21 cellular contexts compared by ENCODE assay signal in genomic region chr5:144880513-144880912, GRCh38.
"Had no signal": no experiment of that assay in that cellular context is flagged by ENCODE, and none has a peak within 500 bp of the region (broad histone marks: within the 10 kb centered on the region; RNA-seq: fewer than 3 reads in every experiment).

No MANE protein-coding gene starts in this region.

- H3K36me3 Mint-ChIP-seq: mesothelial cell of epicardium, naive B cell had no signal

- H3K36me3 ChIP-seq: esophagus muscularis mucosa, gastrocnemius medialis, heart right ventricle, left lung, lower lobe of right lung had no signal

- H3K9me3 Mint-ChIP-seq: mesothelial cell of epicardium had no signal

- H3K27ac Mint-ChIP-seq: mesothelial cell of epicardium, naive B cell had no signal

- H3K4me3 Mint-ChIP-seq: mesothelial cell of epicardium, naive B cell had no signal

- ATAC-seq: gastrocnemius medialis, heart right ventricle, left cardiac atrium, left lung, left ventricle myocardium superior, lower lobe of right lung, mucosa of descending colon had no signal

- H3K9me3 ChIP-seq: esophagus muscularis mucosa, gastrocnemius medialis, lower lobe of right lung, mucosa of descending colon had no signal

- H3K4me1 ChIP-seq: esophagus muscularis mucosa, gastrocnemius medialis, heart right ventricle, left lung, lower lobe of right lung had no signal

- H3K27me3 ChIP-seq: esophagus muscularis mucosa, gastrocnemius medialis, heart right ventricle, left lung had no signal

- H3K4me1 Mint-ChIP-seq: mesothelial cell of epicardium, naive B cell had no signal

- DNase-seq: dermis blood vessel endothelial cell; dorsolateral prefrontal cortex; effector CD4-positive, alpha-beta T cell; effector memory CD4-positive, alpha-beta T cell; foreskin fibroblast; foreskin melanocyte; gastrocnemius medialis; glutamatergic neuron; head of caudate nucleus; heart right ventricle; hippocampal formation; left cardiac atrium; left lung; left ventricle myocardium superior; lower lobe of right lung; mesenchymal stem cell; mucosa of descending colon; naive B cell had no signal

- H3K4me3 ChIP-seq: coronary artery, dorsolateral prefrontal cortex, esophagus muscularis mucosa, gastrocnemius medialis, heart right ventricle, left lung, lower lobe of right lung, mucosa of descending colon had no signal
